In the genomic region with DNA sequence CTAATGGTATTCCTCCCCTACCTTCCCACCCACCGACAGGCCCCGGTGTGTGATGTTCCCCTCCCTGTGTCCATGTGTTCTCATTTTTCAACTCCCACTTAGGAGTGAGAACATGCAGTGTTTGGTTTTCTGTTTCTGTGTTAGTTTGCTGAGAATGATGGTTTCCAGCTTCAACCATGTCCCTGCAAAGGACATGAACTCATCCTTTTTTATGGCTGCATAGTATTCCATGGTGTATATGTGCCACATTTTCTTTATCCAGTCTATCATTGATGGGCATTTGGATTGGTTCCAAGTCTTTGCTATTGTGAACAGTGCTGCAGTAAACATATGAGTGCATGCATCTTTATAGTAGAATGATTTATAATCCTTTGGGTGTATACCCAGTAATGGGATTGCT, we compare ENCODE assay signal across 2 cellular contexts.
DNase-seq lines count a peak whose midpoint lies in the region; ATAC-seq, FAIRE-seq and TF ChIP-seq lines count a peak whose summit lies in the region.
"Not testable (repeated sequence)": the region's sequence is repeated elsewhere in the genome, so short reads cannot be mapped to it uniquely, and the experiment has no call there.

No MANE protein-coding gene starts in this region.

- TF ChIP-seq POLR2A in K562 (conservative IDR thresholded peaks at IDR 0.05), result not testable (repeated sequence)

- H3K36me3 ChIP-seq in HEK293 (ENCODE audit: control insufficient read depth in 2 of 2, insufficient read depth in 1 of 2, low read length in 2 of 2); K562 (ENCODE audit: control insufficient read depth, insufficient read depth, low read length): not testable (repeated sequence)

- not testable (repeated sequence) for H3K4me2 ChIP-seq in K562 (ENCODE audit: insufficient read depth, low read length)

- not testable (repeated sequence) for H3K4me3 ChIP-seq in HEK293 (ENCODE audit: low read depth, low read length); K562

- in situ Hi-C loops in K562 (cut with MboI), result not testable (repeated sequence)

- not testable (repeated sequence) for FAIRE-seq in K562 (lab: Jason Lieb, UNC)

- TF ChIP-seq EP300 in K562 (IDR thresholded peaks at IDR 0.05; ENCODE audit: low read length), result not testable (repeated sequence)

- not testable (repeated sequence) for H3K79me2 ChIP-seq in K562 (ENCODE audit: control insufficient read depth, insufficient read depth, low read length)

- not testable (repeated sequence) for H3K9me1 ChIP-seq in K562 (ENCODE audit: control insufficient read depth, insufficient read depth, low read length)

- TF ChIP-seq CTCF in HEK293 (tag by site-specific recombination; IDR thresholded peaks at IDR 0.05); K562 (IDR thresholded peaks at IDR 0.05 in 2 of 3, conservative IDR thresholded peaks at IDR 0.05 in 1 of 3; ENCODE audit: insufficient read depth in 2 of 3, low read depth in 1 of 3, low read length in 3 of 3): not testable (repeated sequence)

- POLR2A ChIA-PET in HEK293 (lab: Yijun Ruan, JAX), result not testable (repeated sequence)
- POLR2A ChIA-PET in K562 (lab: Yijun Ruan, JAX), result interaction anchor here (0.8 kb wide), 1 partner anchor 803 kb away, joined by 4 read pairs; no protein-coding TSS in a partner anchor

- H2AFZ ChIP-seq in K562 (ENCODE audit: low read depth, low read length), result not testable (repeated sequence)

- not testable (repeated sequence) for H3K9ac ChIP-seq in K562 (ENCODE audit: insufficient read depth in 1 of 2, low read depth in 2 of 2, low read length in 2 of 2)

- not testable (repeated sequence) for H3K27me3 ChIP-seq in K562 (ENCODE audit: control insufficient read depth in 2 of 2, insufficient read depth in 2 of 2, low read length in 2 of 2)

- not testable (repeated sequence) for DNase-seq in K562 (ENCODE audit: extremely low read depth in 1 of 4, low spot score in 3 of 4)

- not testable (repeated sequence) for H3K9me3 ChIP-seq in HEK293 (ENCODE audit: control insufficient read depth, insufficient read depth, low read depth, low read length); K562 (replicated peaks; ENCODE audit: control insufficient read depth, insufficient read depth, low read depth, low read length)

- BruUV-seq in K562 (replicated peaks; lab: Mats Ljungman, UMichigan), result not testable (repeated sequence)

- intact Hi-C loops in K562 (cut with micrococcal nuclease), result loop anchor here (10.0 kb wide), 1 partner anchor 161 kb away; no protein-coding TSS in a partner anchor

- H4K20me1 ChIP-seq in K562 (replicated peaks; ENCODE audit: control insufficient read depth, insufficient read depth, low read length), result not testable (repeated sequence)

- CTCF ChIA-PET in HEK293 (lab: Yijun Ruan, JAX); K562 (lab: Yijun Ruan, JAX; ENCODE audit: low intra/inter-chr PET ratio): not testable (repeated sequence)

- not testable (repeated sequence) for TF ChIP-seq RAD21 in K562 (CRISPR knock-in tag; conservative IDR thresholded peaks at IDR 0.05 in 1 of 2, IDR thresholded peaks at IDR 0.05 in 1 of 2)

- not testable (repeated sequence) for H3K27ac ChIP-seq in HEK293 (ENCODE audit: extremely low read depth, low read depth, low read length); K562 (ENCODE audit: extremely low read depth, low read depth, low read length)

- not testable (repeated sequence) for H3K4me1 ChIP-seq in HEK293 (ENCODE audit: control insufficient read depth, insufficient read depth, low read length)
- H3K4me1 ChIP-seq in K562 (replicated peaks in 1 of 2; ENCODE audit: control insufficient read depth in 2 of 2, insufficient read depth in 2 of 2, low read length in 2 of 2), result peaks cover 2 to 22% of the 10 kb centered on the region in 2 experiments; a peak in 4 of 5 replicates

- 100% methylated on average over 2 of the region's 2 CpGs for WGBS in K562 (ENCODE audit: insufficient coverage, low coverage, missing lambda C conversion rate)

- not testable (repeated sequence) for ATAC-seq in K562

TF ChIP-seq in HEK293, 187 proteins besides CTCF, POLR2A, EP300 and RAD21:
- TF ChIP-seq ZNF280D (tag by site-specific recombination; IDR thresholded peaks at IDR 0.05), result 0 out of 2 replicates have a peak, but pooled peaks have one; percentile 70
- peak; percentile 88 for TF ChIP-seq ZNF146 (tag by site-specific recombination; IDR thresholded peaks at IDR 0.05)
- TF ChIP-seq ZNF580 (tag by site-specific recombination; IDR thresholded peaks at IDR 0.05), result peak; percentile 60; the same call in 1 of the 2 replicates

TF ChIP-seq in K562, 482 proteins besides CTCF, POLR2A, EP300 and RAD21:
- peak; percentile 37 to 41; a peak in 2 of 4 replicates for TF ChIP-seq KDM1A (IDR thresholded peaks at IDR 0.05)
- TF ChIP-seq NFIC (IDR thresholded peaks at IDR 0.05), result 0 out of 2 replicates have a peak, but pooled peaks have one; percentile 7
- peak; percentile 89 for TF ChIP-seq ZNF146 (CRISPR knock-in tag; IDR thresholded peaks at IDR 0.05; ENCODE audit: unreplicated experiment)
- 0 out of 2 replicates have a peak, but pooled peaks have one; percentile 16 for TF ChIP-seq SMARCA5 (IDR thresholded peaks at IDR 0.05)
- TF ChIP-seq BCOR (IDR thresholded peaks at IDR 0.05), result peak; percentile 53
